11 cellular contexts compared by ENCODE assay signal in genomic region chr22:17086750-17087149, GRCh38. TPM values are rescaled to one million over a fixed set of nuclear protein-coding genes. Genes with fewer than 3 reads are reported as not detected.
A peak's percentile ranks its signal among the peaks of the same experiment; 100 is the strongest.
DNase-seq lines count a peak whose midpoint lies in the region; ATAC-seq, FAIRE-seq and TF ChIP-seq lines count a peak whose summit lies in the region.
"Had no signal": no experiment of that assay in that cellular context is flagged by ENCODE, and none has a peak within 500 bp of the region (broad histone marks: within the 10 kb centered on the region; RNA-seq: fewer than 3 reads in every experiment).

No MANE protein-coding gene starts in this region.

- peaks cover 68% of the 10 kb centered on the region for H3K4me1 Mint-ChIP-seq in activated naive CD8-positive, alpha-beta T cell treated with anti-CD3 and anti-CD28 coated beads, Interleukin-2, amount 50 U/mL, for 24 hours

- 28% methylated on average over 2 of the region's 7 CpGs for WGBS in right lobe of liver (ENCODE audit: insufficient coverage, low coverage, low lambda C conversion rate, missing lambda C conversion rate)
- 75% methylated on average over 7 of the region's 7 CpGs for WGBS in HepG2 (ENCODE audit: low lambda C conversion rate)
- WGBS in aorta, 2 donors: 73 to 84% methylated on average over 7 of the region's 7 CpGs

- H3K4me1 ChIP-seq in right lobe of liver (no peaks in the 10 kb centered on the region), HepG2 (ENCODE audit: insufficient read depth, low read length) (peaks cover 21% of the 10 kb centered on the region; the same call in 1 of the 2 replicates), mononuclear cell (ENCODE audit: insufficient read depth, low read length) (peaks cover 66% of the 10 kb centered on the region), aorta (ENCODE audit: control insufficient read depth in 1 of 2, insufficient read depth in 2 of 2, low read length in 2 of 2) (peaks cover 0 to 4% of the 10 kb centered on the region in 2 donors)

- no peak overlapping the region for H2AFZ ChIP-seq in HepG2 (ENCODE audit: low read length)

- H3K36me3 ChIP-seq in right lobe of liver: no peaks in the 10 kb centered on the region
- H3K36me3 ChIP-seq in HepG2 (replicated peaks in 1 of 2; ENCODE audit: control insufficient read depth in 1 of 2, insufficient read depth in 2 of 2, low read length in 2 of 2): no peaks in the 10 kb centered on the region
- H3K36me3 ChIP-seq in aorta (ENCODE audit: control insufficient read depth in 1 of 2, insufficient read depth in 2 of 2, low read length in 1 of 2): no peaks in the 10 kb centered on the region

- H3K9me3 ChIP-seq in right lobe of liver (no peaks in the 10 kb centered on the region), HepG2 (ENCODE audit: low read length) (no peaks in the 10 kb centered on the region), mononuclear cell (ENCODE audit: low read depth, low read length) (no peaks in the 10 kb centered on the region), aorta (ENCODE audit: control insufficient read depth, low read length) (no peaks in the 10 kb centered on the region)

- no peak for ATAC-seq in right lobe of liver
- ATAC-seq in HepG2: no peak
- no peak for ATAC-seq in activated naive CD8-positive, alpha-beta T cell treated with anti-CD3 and anti-CD28 coated beads, Interleukin-2, amount 50 U/mL, for 24 hours
- ATAC-seq in aorta (ENCODE audit: low FRiP score): peak; percentile 13
- no peak for ATAC-seq in GM18868 (IDR thresholded peaks at IDR 0.05; ENCODE audit: unreplicated experiment)

- no peaks in the 10 kb centered on the region for H3K27me3 ChIP-seq in right lobe of liver
- H3K27me3 ChIP-seq in HepG2 (ENCODE audit: control insufficient read depth in 1 of 2, insufficient read depth in 2 of 2, low read length in 2 of 2): no peaks in the 10 kb centered on the region
- no peaks in the 10 kb centered on the region for H3K27me3 ChIP-seq in mononuclear cell (ENCODE audit: insufficient read depth, low read length)
- no peaks in the 10 kb centered on the region for H3K27me3 ChIP-seq in aorta (ENCODE audit: control insufficient read depth in 1 of 2, insufficient read depth in 2 of 2, low read length in 1 of 2)

- no peak for TF ChIP-seq CTCF in right lobe of liver (IDR thresholded peaks at IDR 0.05)
- TF ChIP-seq CTCF in HepG2 (CRISPR knock-in tag; IDR thresholded peaks at IDR 0.05): no peak

- H3K9me3 Mint-ChIP-seq in activated naive CD8-positive, alpha-beta T cell treated with anti-CD3 and anti-CD28 coated beads, Interleukin-2, amount 50 U/mL, for 24 hours: no peaks in the 10 kb centered on the region

- H3K36me3 Mint-ChIP-seq in activated naive CD8-positive, alpha-beta T cell treated with anti-CD3 and anti-CD28 coated beads, Interleukin-2, amount 50 U/mL, for 24 hours (ENCODE audit: low read depth): peaks cover 9% of the 10 kb centered on the region

- H3K79me2 ChIP-seq in HepG2 (ENCODE audit: insufficient read depth, low read length): no peaks in the 10 kb centered on the region

- intact Hi-C loops in right lobe of liver (cut with DNase I): loop anchor here in 1 of 2 donors (10.0 kb wide), 1 partner anchor 78 kb away; no protein-coding TSS in a partner anchor
- intact Hi-C loops in HepG2 (cut with micrococcal nuclease; ENCODE audit: unreplicated experiment): no loop called here
- intact Hi-C loops in aorta (cut with DNase I): loop anchor here in 1 of 2 donors (5.0 kb wide), 1 partner anchor 86 kb away; no protein-coding TSS in a partner anchor

- H3K9ac ChIP-seq in HepG2 (ENCODE audit: insufficient read depth, low read depth, low read length): no peak overlapping the region

- TF ChIP-seq EP300 in HepG2 (IDR thresholded peaks at IDR 0.05; ENCODE audit: low read depth in 2 of 2, low read length in 2 of 2): no peak
- no peak for TF ChIP-seq EP300 in HepG2 (CRISPR knock-in tag; IDR thresholded peaks at IDR 0.05; ENCODE audit: borderline replicate concordance)

- FAIRE-seq in HepG2 (lab: Jason Lieb, UNC): no peak
- FAIRE-seq: bronchial epithelial cell, H54 had no signal

- H3K4me3 ChIP-seq in right lobe of liver (no peak overlapping the region), HepG2 (replicated peaks in 1 of 3; ENCODE audit: insufficient read depth in 1 of 3, low read depth in 2 of 3, low read length in 3 of 3) (no peak overlapping the region), mononuclear cell (ENCODE audit: low read length) (peak overlapping the region; percentile 91), aorta (ENCODE audit: low read length in 2 of 2) (no peak overlapping the region)

- H4K20me1 ChIP-seq in HepG2 (ENCODE audit: insufficient read depth, low read length): no peaks in the 10 kb centered on the region

- TF ChIP-seq POLR2A in right lobe of liver (IDR thresholded peaks at IDR 0.05) (no peak), HepG2 (IDR thresholded peaks at IDR 0.05; ENCODE audit: insufficient read depth in 1 of 2, low read depth in 2 of 2, low read length in 2 of 2) (no peak)

- no peak for TF ChIP-seq RAD21 in HepG2 (CRISPR knock-in tag; IDR thresholded peaks at IDR 0.05)

- peak overlapping the region; percentile 77 for H3K27ac Mint-ChIP-seq in activated naive CD8-positive, alpha-beta T cell treated with anti-CD3 and anti-CD28 coated beads, Interleukin-2, amount 50 U/mL, for 24 hours

- DNase-seq in right lobe of liver (peak in 2 of 3 donors; percentile 46 to 50), HepG2 (ENCODE audit: low spot score) (no peak), aorta (peak in 1 of 2 donors; percentile 51), NCI-H2196 (lab: John Stamatoyannopoulos, UW; ENCODE audit: unreplicated experiment) (no peak), HUDEP-2 (lab: John Stamatoyannopoulos, UW; ENCODE audit: unreplicated experiment in 76 of 76) (no peak)
- DNase-seq in activated naive CD8-positive, alpha-beta T cell treated with anti-CD3 and anti-CD28 coated beads, Interleukin-2, amount 50 U/mL, for 24 hours: no peak
- DNase-seq: NCI-H510A treated with DMSO at 0.1 percent for 48 hours had no signal

- POLR2A ChIA-PET in HepG2 (lab: Yijun Ruan, JAX): no interaction called here

- no TSS peak for BruUV-seq in HepG2 (replicated peaks; lab: Mats Ljungman, UMichigan)

- H3K27ac ChIP-seq in right lobe of liver (no peak overlapping the region), HepG2 (ENCODE audit: extremely low read length, insufficient read depth, low read length) (no peak overlapping the region), aorta (ENCODE audit: low read depth in 1 of 2, low read length in 2 of 2) (no peak overlapping the region)

- CTCF ChIA-PET in HepG2 (lab: Yijun Ruan, JAX; ENCODE audit: low intra/inter-chr PET ratio, low total read pairs): no interaction called here

- in situ Hi-C loops in HepG2 (cut with HindIII; ENCODE audit: extremely low pct_ligation_motif_present, low pct_unique_long_range_greater_than_20kb): no loop called here

- H3K4me3 Mint-ChIP-seq in activated naive CD8-positive, alpha-beta T cell treated with anti-CD3 and anti-CD28 coated beads, Interleukin-2, amount 50 U/mL, for 24 hours: peak overlapping the region; percentile 86

- peaks cover 2% of the 10 kb centered on the region for H3K27me3 Mint-ChIP-seq in activated naive CD8-positive, alpha-beta T cell treated with anti-CD3 and anti-CD28 coated beads, Interleukin-2, amount 50 U/mL, for 24 hours

- H3K4me2 ChIP-seq in HepG2 (ENCODE audit: low read depth, low read length): no peak overlapping the region

RNA-seq across cellular contexts. Expression of gene IL17RA, which starts 1.9 kb away (rescaled TPM):
- total RNA-seq in right lobe of liver (10 to 100 TPM in 3 of 6 experiments, 1 to 10 TPM in 3; 7.1 to 13.6 (median 9.6) TPM), HepG2 (2016; rRNA removed; fragmentation: Illumina TruSeq; extraction: Trizol) (1.5 and 2.5 TPM in 2 replicates), mononuclear cell (24.8 TPM), aorta (10 to 100 TPM; 19.9 to 28.3 TPM)
- total RNA-seq in HepG2 (2016; cell fraction: cytosol; rRNA removed; fragmentation: Illumina TruSeq; extraction: Trizol; ENCODE audit: low read depth): 0.61 and 0.62 TPM in 2 replicates
- total RNA-seq in HepG2 (2016; cell fraction: insoluble cytoplasmic fraction; rRNA removed; fragmentation: Illumina TruSeq; extraction: Trizol): 0.95 and 3.2 TPM in 2 replicates
- 0.38 and 0.68 TPM in 2 replicates for total RNA-seq in HepG2 (2016; cell fraction: membrane; rRNA removed; fragmentation: Illumina TruSeq; extraction: Trizol)
- total RNA-seq in HepG2 (2016; cell fraction: nucleus; rRNA removed; fragmentation: Illumina TruSeq; extraction: Trizol): 2.4 and 2.5 TPM in 2 replicates
- polyA plus RNA-seq in HepG2 (2011; rRNA removed) (8.2 and 8.4 TPM in 2 replicates), aorta (1 to 10 TPM; 3.0 to 9.4 TPM)
- 5.2 TPM in 2 replicates for polyA plus RNA-seq in HepG2 (2011; cell fraction: cytosol; rRNA removed)
- polyA plus RNA-seq in HepG2 (2011; cell fraction: nucleus; rRNA removed): 8.5 and 8.8 TPM in 2 replicates
- polyA plus RNA-seq in HepG2 (2012): 3.0 and 4.2 TPM in 2 replicates
- 0.52 and 0.53 TPM in 2 replicates for polyA plus RNA-seq in HepG2 (2016; cell fraction: cytosol; fragmentation: Illumina TruSeq; extraction: Trizol; ENCODE audit: low read depth)
- polyA plus RNA-seq in HepG2 (2016; cell fraction: insoluble cytoplasmic fraction; fragmentation: Illumina TruSeq; extraction: Trizol; ENCODE audit: low read depth): 2.4 and 2.6 TPM in 2 replicates
- 0.46 and 0.87 TPM in 2 replicates for polyA plus RNA-seq in HepG2 (2016; cell fraction: membrane; fragmentation: Illumina TruSeq; extraction: Trizol; ENCODE audit: low read depth)
- 5.9 TPM in 2 replicates for polyA plus RNA-seq in HepG2 (2016; cell fraction: nucleus; fragmentation: Illumina TruSeq; extraction: Trizol; ENCODE audit: insufficient read depth, low read depth)
- 9.0 and 12.5 TPM in 2 replicates for polyA minus RNA-seq in HepG2 (2011; rRNA and poly(A)+ RNA removed; ENCODE audit: low replicate concordance)
- 1.4 and 3.1 TPM in 2 replicates for polyA minus RNA-seq in HepG2 (2011; cell fraction: cytosol; rRNA and poly(A)+ RNA removed)
- 3.6 and 6.1 TPM in 2 replicates for polyA minus RNA-seq in HepG2 (2011; cell fraction: nucleus; rRNA and poly(A)+ RNA removed)

RNA-seq across cellular contexts. Expression of gene TMEM121B, which starts 34.4 kb away (rescaled TPM):
- total RNA-seq in right lobe of liver (under 1 TPM; 0.05 to 0.33 (median 0.19) TPM), HepG2 (2016; rRNA removed; fragmentation: Illumina TruSeq; extraction: Trizol) (not detected in 2 replicates), mononuclear cell (1.3 TPM), aorta (under 1 TPM; 0.68 to 0.87 TPM)
- not detected in 2 replicates for total RNA-seq in HepG2 (2016; cell fraction: cytosol; rRNA removed; fragmentation: Illumina TruSeq; extraction: Trizol; ENCODE audit: low read depth)
- not detected in 2 replicates for total RNA-seq in HepG2 (2016; cell fraction: insoluble cytoplasmic fraction; rRNA removed; fragmentation: Illumina TruSeq; extraction: Trizol)
- not detected in 2 replicates for total RNA-seq in HepG2 (2016; cell fraction: membrane; rRNA removed; fragmentation: Illumina TruSeq; extraction: Trizol)
- not detected in 2 replicates for total RNA-seq in HepG2 (2016; cell fraction: nucleus; rRNA removed; fragmentation: Illumina TruSeq; extraction: Trizol)
- polyA plus RNA-seq in HepG2 (2011; rRNA removed) (not detected in 2 replicates), aorta (under 1 TPM; 0.15 to 0.50 TPM)
- 0.01 TPM in 1 of 2 replicates, not detected in the other for polyA plus RNA-seq in HepG2 (2011; cell fraction: cytosol; rRNA removed)
- not detected in 2 replicates for polyA plus RNA-seq in HepG2 (2011; cell fraction: nucleus; rRNA removed)
- not detected in 2 replicates for polyA plus RNA-seq in HepG2 (2012)
- polyA plus RNA-seq in HepG2 (2016; cell fraction: cytosol; fragmentation: Illumina TruSeq; extraction: Trizol; ENCODE audit: low read depth): not detected in 2 replicates
- polyA plus RNA-seq in HepG2 (2016; cell fraction: insoluble cytoplasmic fraction; fragmentation: Illumina TruSeq; extraction: Trizol; ENCODE audit: low read depth): not detected in 2 replicates
- not detected in 2 replicates for polyA plus RNA-seq in HepG2 (2016; cell fraction: membrane; fragmentation: Illumina TruSeq; extraction: Trizol; ENCODE audit: low read depth)
- not detected in 2 replicates for polyA plus RNA-seq in HepG2 (2016; cell fraction: nucleus; fragmentation: Illumina TruSeq; extraction: Trizol; ENCODE audit: insufficient read depth, low read depth)
- not detected in 2 replicates for polyA minus RNA-seq in HepG2 (2011; rRNA and poly(A)+ RNA removed; ENCODE audit: low replicate concordance)
- polyA minus RNA-seq in HepG2 (2011; cell fraction: cytosol; rRNA and poly(A)+ RNA removed): not detected in 2 replicates
- not detected in 2 replicates for polyA minus RNA-seq in HepG2 (2011; cell fraction: nucleus; rRNA and poly(A)+ RNA removed)
- total RNA-seq: bronchial epithelial cell had no signal

Comparison
In these comparisons a context has a peak if more than half of its experiments do, and no peak if none do; other contexts are left out.
1. DNase-seq: peak in right lobe of liver (2 of 3); none in HepG2 (single experiment), activated naive CD8-positive, alpha-beta T cell treated with anti-CD3 and anti-CD28 coated beads, Interleukin-2, amount 50 U/mL, for 24 hours (single experiment), NCI-H2196 (single experiment) and HUDEP-2 (0 of 76).